ENCODE assay signal across 11 cellular contexts in genomic region chr3:146156801-146157310, GRCh38. TPM values are rescaled to one million over a fixed set of nuclear protein-coding genes. Genes with fewer than 3 reads are reported as not detected.
DNase-seq lines count a peak whose midpoint lies in the region; ATAC-seq and TF ChIP-seq lines count a peak whose summit lies in the region.
"Had no signal": no experiment of that assay in that cellular context is flagged by ENCODE, and none has a peak within 500 bp of the region (broad histone marks: within the 10 kb centered on the region; RNA-seq: fewer than 3 reads in every experiment).

No MANE protein-coding gene starts in this region.

- H3K9me2 ChIP-seq in GM23338 (ENCODE audit: insufficient read depth) (no peaks in the 10 kb centered on the region), hepatocyte (replicated peaks; ENCODE audit: insufficient read depth) (no peaks in the 10 kb centered on the region), OCI-LY7 (ENCODE audit: insufficient read depth, low read length) (no peaks in the 10 kb centered on the region)

- H3K9ac ChIP-seq in adipocyte (ENCODE audit: low read length) = peak overlapping the region; percentile 47
- peak overlapping the region; percentile 93 for H3K9ac ChIP-seq in smooth muscle cell (ENCODE audit: low read depth)

- POLR2A ChIA-PET in OCI-LY7 (lab: Charles Lee) = interaction anchor here (2.0 kb wide), 1 partner anchor 9 kb away, joined by 8 read pairs; no protein-coding TSS in a partner anchor

- H3K27me3 ChIP-seq in GM23338 (ENCODE audit: insufficient read depth) (peaks cover 5% of the 10 kb centered on the region), adipocyte (replicated peaks; ENCODE audit: control insufficient read depth, insufficient read depth, low read length) (no peaks in the 10 kb centered on the region), hepatocyte (no peaks in the 10 kb centered on the region), smooth muscle cell (ENCODE audit: low read depth) (no peaks in the 10 kb centered on the region)

- no TSS peak for BruUV-seq in OCI-LY7 (replicated peaks; lab: Mats Ljungman, UMichigan)

- no peaks in the 10 kb centered on the region for H3K9me3 Mint-ChIP-seq in GM23338
- H3K9me3 Mint-ChIP-seq: central memory CD8-positive, alpha-beta T cell had no signal

- no peak overlapping the region for H3K4me3 Mint-ChIP-seq in GM23338
- H3K4me3 Mint-ChIP-seq: central memory CD8-positive, alpha-beta T cell; IgD-negative memory B cell had no signal

- intact Hi-C loops in OCI-LY7 (cut with micrococcal nuclease; ENCODE audit: unreplicated experiment) = no loop called here

- H3K36me3 Mint-ChIP-seq in GM23338 (ENCODE audit: low read depth) = no peaks in the 10 kb centered on the region
- H3K36me3 Mint-ChIP-seq: IgD-negative memory B cell had no signal

- H3K79me2 ChIP-seq in GM23338 (replicated peaks; ENCODE audit: insufficient read depth) = peaks cover 68% of the 10 kb centered on the region
- H3K79me2 ChIP-seq in hepatocyte = peaks cover 87% of the 10 kb centered on the region
- H3K79me2 ChIP-seq in smooth muscle cell (ENCODE audit: low read depth) = peaks cover 94% of the 10 kb centered on the region
- no peaks in the 10 kb centered on the region for H3K79me2 ChIP-seq in OCI-LY7 (ENCODE audit: insufficient read depth, low read depth, low read length)

- H3K4me3 ChIP-seq in GM23338 = no peak overlapping the region
- peak overlapping the region; percentile 55 for H3K4me3 ChIP-seq in adipocyte (ENCODE audit: low read length)
- no peak overlapping the region for H3K4me3 ChIP-seq in hepatocyte
- peak overlapping the region; percentile 88 for H3K4me3 ChIP-seq in smooth muscle cell
- no peak overlapping the region for H3K4me3 ChIP-seq in OCI-LY7 (ENCODE audit: low read depth, low read length, poor library complexity, severe bottlenecking)
- H3K4me3 ChIP-seq: GM12878 had no signal

- no peak for ATAC-seq in GM23338
- no peak for ATAC-seq in GM21381 (IDR thresholded peaks at IDR 0.05; ENCODE audit: unreplicated experiment)
- ATAC-seq in GM21825 (IDR thresholded peaks at IDR 0.05; ENCODE audit: unreplicated experiment) = no peak
- ATAC-seq: GM12878 had no signal

- H3K27ac ChIP-seq in GM23338 (ENCODE audit: low read depth) = no peak overlapping the region
- peak overlapping the region; percentile 42 for H3K27ac ChIP-seq in hepatocyte
- H3K27ac ChIP-seq in smooth muscle cell (ENCODE audit: low read depth) = peak overlapping the region; percentile 96
- no peak overlapping the region for H3K27ac ChIP-seq in OCI-LY7 (ENCODE audit: low read depth, low read length, poor library complexity, severe bottlenecking)

- H3K4me2 ChIP-seq in GM23338 (no peak overlapping the region), hepatocyte (peak overlapping the region; percentile 80), smooth muscle cell (peak overlapping the region; percentile 89), OCI-LY7 (ENCODE audit: low read length) (no peak overlapping the region)

- CTCF ChIA-PET in OCI-LY7 (lab: Charles Lee; ENCODE audit: unreplicated experiment) = no interaction called here

- H4K20me1 ChIP-seq in GM23338 (replicated peaks; ENCODE audit: insufficient read depth) (no peaks in the 10 kb centered on the region), hepatocyte (ENCODE audit: insufficient read depth, poor library complexity, severe bottlenecking) (no peaks in the 10 kb centered on the region), smooth muscle cell (ENCODE audit: low read depth) (peaks cover 90% of the 10 kb centered on the region), OCI-LY7 (ENCODE audit: insufficient read depth, low read length) (no peaks in the 10 kb centered on the region)

- H3K4me1 ChIP-seq in GM23338 (ENCODE audit: insufficient read depth) (peaks cover 33% of the 10 kb centered on the region), adipocyte (ENCODE audit: control insufficient read depth, insufficient read depth, low read length) (peaks cover 36% of the 10 kb centered on the region), hepatocyte (ENCODE audit: insufficient read depth) (peaks cover 21% of the 10 kb centered on the region), smooth muscle cell (ENCODE audit: low read depth) (peaks cover 22% of the 10 kb centered on the region), OCI-LY7 (ENCODE audit: insufficient read depth, low read length, poor library complexity, severe bottlenecking) (no peaks in the 10 kb centered on the region)

- H3K4me1 Mint-ChIP-seq in GM23338 = peaks cover 45% of the 10 kb centered on the region
- H3K4me1 Mint-ChIP-seq: central memory CD8-positive, alpha-beta T cell had no signal

- H3K36me3 ChIP-seq in GM23338 (ENCODE audit: insufficient read depth) (no peaks in the 10 kb centered on the region), adipocyte (ENCODE audit: control insufficient read depth, insufficient read depth, low read length, severe bottlenecking) (no peaks in the 10 kb centered on the region), hepatocyte (replicated peaks; ENCODE audit: insufficient read depth, low read depth) (no peaks in the 10 kb centered on the region), smooth muscle cell (ENCODE audit: low read depth) (no peaks in the 10 kb centered on the region), OCI-LY7 (ENCODE audit: insufficient read depth, low read length) (no peaks in the 10 kb centered on the region)

- H2AFZ ChIP-seq in GM23338 = no peak overlapping the region
- H2AFZ ChIP-seq in hepatocyte = no peak overlapping the region
- no peak overlapping the region for H2AFZ ChIP-seq in smooth muscle cell (ENCODE audit: low read depth)
- no peak overlapping the region for H2AFZ ChIP-seq in OCI-LY7 (ENCODE audit: low read length)

- H3F3A ChIP-seq in GM23338 (replicated peaks; ENCODE audit: low read depth) (peaks cover 4% of the 10 kb centered on the region; the same call in 1 of the 2 replicates), smooth muscle cell (ENCODE audit: low read depth) (peaks cover 17% of the 10 kb centered on the region)

- H3K27me3 Mint-ChIP-seq in GM23338 (ENCODE audit: insufficient read depth, low read depth, poor library complexity) = peaks cover 8% of the 10 kb centered on the region

- 70% methylated on average over 3 of the region's 3 CpGs for WGBS in hepatocyte (ENCODE audit: low lambda C conversion rate, missing lambda C conversion rate)
- WGBS in smooth muscle cell (ENCODE audit: low lambda C conversion rate) = 44% methylated on average over 3 of the region's 3 CpGs

- H3K9me3 ChIP-seq in adipocyte (ENCODE audit: control insufficient read depth, low read length) (no peaks in the 10 kb centered on the region), hepatocyte (ENCODE audit: low read depth) (no peaks in the 10 kb centered on the region), smooth muscle cell (replicated peaks; ENCODE audit: low read depth) (no peaks in the 10 kb centered on the region), OCI-LY7 (ENCODE audit: low read length) (no peaks in the 10 kb centered on the region)

- DNase-seq in GM23338 (ENCODE audit: low spot score) (no peak), adipocyte (ENCODE audit: low read depth) (no peak), hepatocyte (ENCODE audit: low spot score) (no peak), smooth muscle cell (lab: John Stamatoyannopoulos, UW; ENCODE audit: unreplicated experiment) (no peak), OCI-LY7 (ENCODE audit: low spot score) (no peak)
- DNase-seq in activated T-cell treated with anti-CD3 and anti-CD28 coated beads, Interleukin-2, amount 50 U/mL, for 1 hour = no peak

- peak overlapping the region; percentile 12; the same call in 1 of the 2 replicates for H3K27ac Mint-ChIP-seq in GM23338
- H3K27ac Mint-ChIP-seq: IgD-negative memory B cell had no signal

- no peak for TF ChIP-seq CTCF in GM23338 (conservative IDR thresholded peaks at IDR 0.05; ENCODE audit: low read depth in 2 of 2)
- TF ChIP-seq CTCF in hepatocyte (IDR thresholded peaks at IDR 0.05; ENCODE audit: poor library complexity) = no peak
- no peak for TF ChIP-seq CTCF in smooth muscle cell (IDR thresholded peaks at IDR 0.05; ENCODE audit: borderline replicate concordance, insufficient read depth, poor library complexity, severe bottlenecking)
- TF ChIP-seq CTCF in OCI-LY7 (conservative IDR thresholded peaks at IDR 0.05; ENCODE audit: low read length) = no peak

TF ChIP-seq in GM23338, 12 proteins besides CTCF, POLR2A, EP300 and RAD21 (continues in another document):
- no peak for TF ChIP-seq REST (IDR thresholded peaks at IDR 0.05; ENCODE audit: unreplicated experiment)
- TF ChIP-seq STAT1 (IDR thresholded peaks at IDR 0.05; ENCODE audit: unreplicated experiment) = no peak
- no peak for TF ChIP-seq POLR2AphosphoS5 (IDR thresholded peaks at IDR 0.05; ENCODE audit: low read depth)
- no peak for TF ChIP-seq ZNF331 (CRISPR knock-in tag; IDR thresholded peaks at IDR 0.05; ENCODE audit: low read depth)
- no peak for TF ChIP-seq EZH2phosphoT487 (IDR thresholded peaks at IDR 0.05; ENCODE audit: unreplicated experiment)
- TF ChIP-seq JUNB (IDR thresholded peaks at IDR 0.05; ENCODE audit: unreplicated experiment) = no peak

RNA-seq across cellular contexts. Expression of gene PLOD2, which starts 4.1 kb away (rescaled TPM):
- 30.5 and 31.7 TPM in 2 replicates for total RNA-seq in GM23338 (2014; rRNA removed; shearing (Covaris generic))
- polyA plus RNA-seq in GM23338 (2016; fragmentation: Nextera tagmentation; extraction: Ambion mirVana) (19.3 and 26.7 TPM in 2 replicates), hepatocyte (93.8 and 97.3 TPM in 2 replicates), smooth muscle cell (293 and 372 TPM in 2 replicates)
- total RNA-seq in hepatocyte (148 and 155 TPM in 2 replicates), smooth muscle cell (658 and 786 TPM in 2 replicates), OCI-LY7 (2022) (not detected in 2 replicates)
- not detected in 2 replicates for total RNA-seq in OCI-LY7 (2014; rRNA removed; shearing (Covaris generic))
- polyA plus RNA-seq: IgD-negative memory B cell had no signal

Comparison
In these comparisons a context has a peak if more than half of its experiments do, and no peak if none do; other contexts are left out.
1. H3K27ac ChIP-seq: peak in hepatocyte (single experiment) and smooth muscle cell (single experiment); none in GM23338 (single experiment) and OCI-LY7 (single experiment).
2. H3K4me2 ChIP-seq: peak in hepatocyte (single experiment) and smooth muscle cell (single experiment); none in GM23338 (single experiment) and OCI-LY7 (single experiment).
3. H3K4me3 ChIP-seq: peak in adipocyte (single experiment) and smooth muscle cell (single experiment); none in GM23338 (single experiment), hepatocyte (single experiment) and OCI-LY7 (single experiment).
4. RNA of gene PLOD2, which starts 4.1 kb away (total RNA-seq): 658 to 786 TPM in smooth muscle cell, 148 to 155 TPM in hepatocyte and 30.5 to 31.7 TPM in GM23338; not detected in OCI-LY7; every median in the first group is over 10 times any median in the second.